Comparison of ENCODE assay signal across 15 cellular contexts in the genomic region with DNA sequence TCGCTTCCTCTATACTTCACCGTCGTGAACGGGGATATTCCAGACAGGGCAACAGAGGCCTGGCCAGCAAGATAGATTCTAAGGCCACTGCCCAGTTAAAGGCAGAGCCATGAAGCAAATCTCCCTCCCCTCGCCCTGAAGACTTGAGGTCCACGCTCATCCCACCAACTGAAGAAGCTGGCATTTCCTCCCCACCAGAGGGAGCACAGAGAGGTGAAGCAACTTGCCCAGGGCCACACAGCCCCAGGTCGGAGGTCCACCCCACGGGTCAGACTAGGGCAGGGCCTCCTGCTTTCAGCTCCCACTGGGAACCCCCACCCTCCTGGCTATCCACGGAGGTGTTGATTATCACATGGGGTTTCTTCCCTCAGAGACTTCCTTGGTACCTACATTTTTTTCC.
"Had no signal": no experiment of that assay in that cellular context is flagged by ENCODE, and none has a peak within 500 bp of the region (broad histone marks: within the 10 kb centered on the region; RNA-seq: fewer than 3 reads in every experiment).

No MANE protein-coding gene starts in this region.

- DNase-seq: activated CD4-positive, alpha-beta T cell treated with anti-CD3 and anti-CD28 coated beads, Interleukin-2, amount 50 U/mL, for 1 hour; activated naive CD4-positive, alpha-beta T cell treated with Interleukin-2 at 50 U/mL for 16 hours; anterior cingulate cortex; dorsolateral prefrontal cortex; hippocampal formation; mesendoderm; ovary; stimulated activated CD4-positive, alpha-beta T cell treated with anti-CD3 and anti-CD28 coated beads, Interleukin-4, amount 100 ng/mL, for 1 hour; stimulated activated naive CD4-positive, alpha-beta T cell treated with Interleukin-2 at 50 U/mL for 16 hours; substantia nigra; transverse colon had no signal

- H3K27ac ChIP-seq: ovary, transverse colon had no signal

- FAIRE-seq: bronchial epithelial cell, endometrium had no signal

- H3K27me3 ChIP-seq: ovary had no signal

- H3K36me3 ChIP-seq: ovary, transverse colon had no signal

- H3K9me3 ChIP-seq: ovary, transverse colon had no signal

- H3K4me3 ChIP-seq: dorsolateral prefrontal cortex, ovary, transverse colon had no signal

- ATAC-seq: activated CD4-positive, CD25-positive, alpha-beta regulatory T cell treated with anti-CD3 and anti-CD28 coated beads, Interleukin-2, amount 50 U/mL, for 24 hours; natural killer cell treated with Interleukin-12 subunit alpha and Interleukin-12 subunit beta and Interleukin-15 and Interleukin-18, amount 100 ng/mL, for 72 hours had no signal
